1 cellular context compared by ENCODE assay signal in the genomic region with DNA sequence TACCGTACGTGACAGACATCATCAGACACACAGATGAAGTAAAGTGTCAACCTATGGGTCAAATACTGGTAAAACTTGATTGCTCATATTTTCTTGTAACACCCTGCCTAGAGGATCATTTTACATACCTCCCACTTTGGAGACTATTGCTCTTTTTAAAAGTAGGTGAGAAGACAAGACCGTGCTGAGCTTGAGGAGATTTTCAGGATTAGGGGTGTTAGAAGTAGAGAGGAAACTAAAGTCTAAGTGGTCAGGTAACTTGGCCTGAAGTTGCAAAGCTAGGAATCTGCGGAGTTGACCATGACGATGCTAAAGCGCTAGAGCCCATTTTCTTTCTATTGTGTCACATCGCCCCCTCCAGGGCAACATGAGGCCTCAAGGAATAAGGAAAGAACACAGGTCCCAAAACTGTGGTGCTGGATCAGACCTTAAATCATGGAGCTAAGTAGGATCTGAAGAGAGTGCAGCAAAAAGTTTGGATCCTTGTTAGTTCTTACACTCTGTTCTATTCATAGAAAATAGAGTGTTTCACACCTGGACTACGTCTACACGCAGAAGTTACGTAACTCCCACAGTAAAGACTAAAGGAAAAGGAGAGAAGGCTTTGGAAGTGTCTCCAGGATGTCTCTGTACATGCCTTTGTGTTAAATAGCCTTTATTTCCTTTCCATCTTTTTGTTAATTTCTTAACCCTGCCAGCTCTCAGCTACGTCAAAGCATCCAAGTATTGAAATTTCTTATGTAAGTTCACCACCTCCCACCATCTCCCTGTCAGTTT.
A peak's percentile ranks its signal among the peaks of the same experiment; 100 is the strongest.
TF ChIP-seq lines count a peak whose summit lies in the region.

No MANE protein-coding gene starts in this region.

TF ChIP-seq in K562, 482 proteins besides CTCF, POLR2A, EP300 and RAD21 (continued from another document and continues in another):
- TF ChIP-seq ATF4 (CRISPR knock-in tag; IDR thresholded peaks at IDR 0.05) (no peak), PTTG1 (tag; IDR thresholded peaks at IDR 0.05; ENCODE audit: low read depth) (no peak), FOXA3 (CRISPR knock-in tag; conservative IDR thresholded peaks at IDR 0.05 in 1 of 2, IDR thresholded peaks at IDR 0.05 in 1 of 2) (no peak), BRD4 (IDR thresholded peaks at IDR 0.05) (no peak), SP2 (IDR thresholded peaks at IDR 0.05; ENCODE audit: extremely low read depth, low read depth, low read length, poor library complexity, severe bottlenecking) (no peak), ZNF717 (CRISPR knock-in tag; IDR thresholded peaks at IDR 0.05) (no peak), RBM25 (IDR thresholded peaks at IDR 0.05; ENCODE audit: low read depth, low read length, severe bottlenecking) (no peak), TEAD4 (IDR thresholded peaks at IDR 0.05; ENCODE audit: low read length) (no peak), TEAD4 (CRISPR knock-in tag; IDR thresholded peaks at IDR 0.05; ENCODE audit: borderline replicate concordance) (no peak), ARHGAP35 (IDR thresholded peaks at IDR 0.05; ENCODE audit: partially characterized antibody) (no peak), STAG1 (CRISPR knock-in tag; IDR thresholded peaks at IDR 0.05; ENCODE audit: borderline replicate concordance) (peak; percentile 28; the same call in 1 of the 2 replicates), RREB1 (CRISPR knock-in tag; IDR thresholded peaks at IDR 0.05) (no peak), ZNF431 (CRISPR knock-in tag; IDR thresholded peaks at IDR 0.05) (no peak), ZNF384 (IDR thresholded peaks at IDR 0.05; ENCODE audit: low read depth, low read length) (no peak), RNF2 (IDR thresholded peaks at IDR 0.05) (no peak), SAFB (IDR thresholded peaks at IDR 0.05; ENCODE audit: borderline replicate concordance, low read depth, low read length) (no peak), EGR1 (conservative IDR thresholded peaks at IDR 0.05) (no peak), ZNF212 (CRISPR knock-in tag; IDR thresholded peaks at IDR 0.05) (no peak), ZNF24 (IDR thresholded peaks at IDR 0.05) (no peak), BMI1 (IDR thresholded peaks at IDR 0.05; ENCODE audit: low read length) (no peak), MAFK (IDR thresholded peaks at IDR 0.05; ENCODE audit: low read length) (peak; percentile 56), HOXB6 (CRISPR knock-in tag; IDR thresholded peaks at IDR 0.05; ENCODE audit: borderline replicate concordance) (no peak), NR1H2 (CRISPR knock-in tag; IDR thresholded peaks at IDR 0.05) (no peak), ZNF274 (IDR thresholded peaks at IDR 0.05; ENCODE audit: borderline replicate concordance, low read depth, low read length) (no peak), LCOR (CRISPR knock-in tag; IDR thresholded peaks at IDR 0.05) (no peak), SMAD3 (CRISPR knock-in tag; conservative IDR thresholded peaks at IDR 0.05) (no peak), NR2F6 (CRISPR knock-in tag; IDR thresholded peaks at IDR 0.05) (no peak), SIX5 (IDR thresholded peaks at IDR 0.05; ENCODE audit: borderline replicate concordance in 1 of 2, insufficient read depth in 1 of 2, low read depth in 1 of 2, low read length in 2 of 2) (no peak), KLF16 (IDR thresholded peaks at IDR 0.05) (no peak), MLX (CRISPR knock-in tag; conservative IDR thresholded peaks at IDR 0.05) (no peak), ZNF707 (CRISPR knock-in tag; conservative IDR thresholded peaks at IDR 0.05) (no peak), FOSL1 (tag; conservative IDR thresholded peaks at IDR 0.05) (no peak), GABPB1 (CRISPR knock-in tag; IDR thresholded peaks at IDR 0.05) (no peak), COPS2 (conservative IDR thresholded peaks at IDR 0.05) (no peak), ZFP30 (CRISPR knock-in tag; IDR thresholded peaks at IDR 0.05; ENCODE audit: borderline replicate concordance) (no peak), HDAC1 (IDR thresholded peaks at IDR 0.05) (no peak), ZNF444 (CRISPR knock-in tag; IDR thresholded peaks at IDR 0.05) (no peak), TOE1 (IDR thresholded peaks at IDR 0.05; ENCODE audit: borderline replicate concordance) (no peak), TOE1 (CRISPR knock-in tag; IDR thresholded peaks at IDR 0.05; ENCODE audit: borderline replicate concordance, low read depth) (no peak), SIN3B (IDR thresholded peaks at IDR 0.05; ENCODE audit: low read depth) (no peak), BDP1 (IDR thresholded peaks at IDR 0.05; ENCODE audit: insufficient read depth, insufficient read length) (no peak)
- TF ChIP-seq, protein P1, sequence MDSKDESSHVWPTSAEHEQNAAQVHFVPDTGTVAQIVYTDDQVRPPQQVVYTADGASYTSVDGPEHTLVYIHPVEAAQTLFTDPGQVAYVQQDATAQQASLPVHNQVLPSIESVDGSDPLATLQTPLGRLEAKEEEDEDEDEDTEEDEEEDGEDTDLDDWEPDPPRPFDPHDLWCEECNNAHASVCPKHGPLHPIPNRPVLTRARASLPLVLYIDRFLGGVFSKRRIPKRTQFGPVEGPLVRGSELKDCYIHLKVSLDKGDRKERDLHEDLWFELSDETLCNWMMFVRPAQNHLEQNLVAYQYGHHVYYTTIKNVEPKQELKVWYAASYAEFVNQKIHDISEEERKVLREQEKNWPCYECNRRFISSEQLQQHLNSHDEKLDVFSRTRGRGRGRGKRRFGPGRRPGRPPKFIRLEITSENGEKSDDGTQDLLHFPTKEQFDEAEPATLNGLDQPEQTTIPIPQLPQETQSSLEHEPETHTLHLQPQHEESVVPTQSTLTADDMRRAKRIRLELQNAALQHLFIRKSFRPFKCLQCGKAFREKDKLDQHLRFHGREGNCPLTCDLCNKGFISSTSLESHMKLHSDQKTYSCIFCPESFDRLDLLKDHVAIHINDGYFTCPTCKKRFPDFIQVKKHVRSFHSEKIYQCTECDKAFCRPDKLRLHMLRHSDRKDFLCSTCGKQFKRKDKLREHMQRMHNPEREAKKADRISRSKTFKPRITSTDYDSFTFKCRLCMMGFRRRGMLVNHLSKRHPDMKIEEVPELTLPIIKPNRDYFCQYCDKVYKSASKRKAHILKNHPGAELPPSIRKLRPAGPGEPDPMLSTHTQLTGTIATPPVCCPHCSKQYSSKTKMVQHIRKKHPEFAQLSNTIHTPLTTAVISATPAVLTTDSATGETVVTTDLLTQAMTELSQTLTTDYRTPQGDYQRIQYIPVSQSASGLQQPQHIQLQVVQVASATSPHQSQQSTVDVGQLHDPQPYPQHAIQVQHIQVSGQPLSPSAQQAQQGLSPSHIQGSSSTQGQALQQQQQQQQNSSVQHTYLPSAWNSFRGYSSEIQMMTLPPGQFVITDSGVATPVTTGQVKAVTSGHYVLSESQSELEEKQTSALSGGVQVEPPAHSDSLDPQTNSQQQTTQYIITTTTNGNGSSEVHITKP (IDR thresholded peaks at IDR 0.05; ENCODE audit: partially characterized antibody), result no peak
- TF ChIP-seq, protein P2, sequence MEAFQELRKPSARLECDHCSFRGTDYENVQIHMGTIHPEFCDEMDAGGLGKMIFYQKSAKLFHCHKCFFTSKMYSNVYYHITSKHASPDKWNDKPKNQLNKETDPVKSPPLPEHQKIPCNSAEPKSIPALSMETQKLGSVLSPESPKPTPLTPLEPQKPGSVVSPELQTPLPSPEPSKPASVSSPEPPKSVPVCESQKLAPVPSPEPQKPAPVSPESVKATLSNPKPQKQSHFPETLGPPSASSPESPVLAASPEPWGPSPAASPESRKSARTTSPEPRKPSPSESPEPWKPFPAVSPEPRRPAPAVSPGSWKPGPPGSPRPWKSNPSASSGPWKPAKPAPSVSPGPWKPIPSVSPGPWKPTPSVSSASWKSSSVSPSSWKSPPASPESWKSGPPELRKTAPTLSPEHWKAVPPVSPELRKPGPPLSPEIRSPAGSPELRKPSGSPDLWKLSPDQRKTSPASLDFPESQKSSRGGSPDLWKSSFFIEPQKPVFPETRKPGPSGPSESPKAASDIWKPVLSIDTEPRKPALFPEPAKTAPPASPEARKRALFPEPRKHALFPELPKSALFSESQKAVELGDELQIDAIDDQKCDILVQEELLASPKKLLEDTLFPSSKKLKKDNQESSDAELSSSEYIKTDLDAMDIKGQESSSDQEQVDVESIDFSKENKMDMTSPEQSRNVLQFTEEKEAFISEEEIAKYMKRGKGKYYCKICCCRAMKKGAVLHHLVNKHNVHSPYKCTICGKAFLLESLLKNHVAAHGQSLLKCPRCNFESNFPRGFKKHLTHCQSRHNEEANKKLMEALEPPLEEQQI (IDR thresholded peaks at IDR 0.05), result no peak
- TF ChIP-seq, protein P3, sequence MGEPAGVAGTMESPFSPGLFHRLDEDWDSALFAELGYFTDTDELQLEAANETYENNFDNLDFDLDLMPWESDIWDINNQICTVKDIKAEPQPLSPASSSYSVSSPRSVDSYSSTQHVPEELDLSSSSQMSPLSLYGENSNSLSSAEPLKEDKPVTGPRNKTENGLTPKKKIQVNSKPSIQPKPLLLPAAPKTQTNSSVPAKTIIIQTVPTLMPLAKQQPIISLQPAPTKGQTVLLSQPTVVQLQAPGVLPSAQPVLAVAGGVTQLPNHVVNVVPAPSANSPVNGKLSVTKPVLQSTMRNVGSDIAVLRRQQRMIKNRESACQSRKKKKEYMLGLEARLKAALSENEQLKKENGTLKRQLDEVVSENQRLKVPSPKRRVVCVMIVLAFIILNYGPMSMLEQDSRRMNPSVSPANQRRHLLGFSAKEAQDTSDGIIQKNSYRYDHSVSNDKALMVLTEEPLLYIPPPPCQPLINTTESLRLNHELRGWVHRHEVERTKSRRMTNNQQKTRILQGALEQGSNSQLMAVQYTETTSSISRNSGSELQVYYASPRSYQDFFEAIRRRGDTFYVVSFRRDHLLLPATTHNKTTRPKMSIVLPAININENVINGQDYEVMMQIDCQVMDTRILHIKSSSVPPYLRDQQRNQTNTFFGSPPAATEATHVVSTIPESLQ (CRISPR knock-in tag; IDR thresholded peaks at IDR 0.05), result no peak
- TF ChIP-seq, protein P4, sequence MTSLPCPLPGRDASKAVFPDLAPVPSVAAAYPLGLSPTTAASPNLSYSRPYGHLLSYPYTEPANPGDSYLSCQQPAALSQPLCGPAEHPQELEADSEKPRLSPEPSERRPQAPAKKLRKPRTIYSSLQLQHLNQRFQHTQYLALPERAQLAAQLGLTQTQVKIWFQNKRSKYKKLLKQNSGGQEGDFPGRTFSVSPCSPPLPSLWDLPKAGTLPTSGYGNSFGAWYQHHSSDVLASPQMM (CRISPR knock-in tag; IDR thresholded peaks at IDR 0.05), result no peak
- TF ChIP-seq, protein P5, sequence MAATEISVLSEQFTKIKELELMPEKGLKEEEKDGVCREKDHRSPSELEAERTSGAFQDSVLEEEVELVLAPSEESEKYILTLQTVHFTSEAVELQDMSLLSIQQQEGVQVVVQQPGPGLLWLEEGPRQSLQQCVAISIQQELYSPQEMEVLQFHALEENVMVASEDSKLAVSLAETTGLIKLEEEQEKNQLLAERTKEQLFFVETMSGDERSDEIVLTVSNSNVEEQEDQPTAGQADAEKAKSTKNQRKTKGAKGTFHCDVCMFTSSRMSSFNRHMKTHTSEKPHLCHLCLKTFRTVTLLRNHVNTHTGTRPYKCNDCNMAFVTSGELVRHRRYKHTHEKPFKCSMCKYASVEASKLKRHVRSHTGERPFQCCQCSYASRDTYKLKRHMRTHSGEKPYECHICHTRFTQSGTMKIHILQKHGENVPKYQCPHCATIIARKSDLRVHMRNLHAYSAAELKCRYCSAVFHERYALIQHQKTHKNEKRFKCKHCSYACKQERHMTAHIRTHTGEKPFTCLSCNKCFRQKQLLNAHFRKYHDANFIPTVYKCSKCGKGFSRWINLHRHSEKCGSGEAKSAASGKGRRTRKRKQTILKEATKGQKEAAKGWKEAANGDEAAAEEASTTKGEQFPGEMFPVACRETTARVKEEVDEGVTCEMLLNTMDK (IDR thresholded peaks at IDR 0.05; ENCODE audit: borderline replicate concordance, insufficient read depth, low read depth, low read length, poor library complexity, severe bottlenecking), result peak; percentile 39
